31 cellular contexts compared by ENCODE assay signal in genomic region chr1:115980156-115980555, GRCh38.
"Had no signal": no experiment of that assay in that cellular context is flagged by ENCODE, and none has a peak within 500 bp of the region (broad histone marks: within the 10 kb centered on the region; RNA-seq: fewer than 3 reads in every experiment).

No MANE protein-coding gene starts in this region.

- DNase-seq: activated B cell treated with CpG ODN at 0.5 μM for 24 hours; activated CD4-positive, alpha-beta memory T cell treated with anti-CD3 and anti-CD28 coated beads for 36 hours; activated CD4-positive, alpha-beta T cell treated with anti-CD3 and anti-CD28 coated beads for 4 hours; activated CD4-positive, alpha-beta T cell treated with anti-CD3 and anti-CD28 coated beads, Interleukin-2, amount 50 U/mL, for 1 hour; activated CD4-positive, CD25-positive, alpha-beta regulatory T cell treated with anti-CD3 and anti-CD28 coated beads, Interleukin-2, amount 50 U/mL, for 72 hours; activated CD8-positive, alpha-beta memory T cell treated with anti-CD3 and anti-CD28 coated beads, Interleukin-2, amount 50 U/mL, for 4 hours; activated gamma-delta T cell treated with Interleukin-2 at 50 U/mL for 16 hours; activated naive CD4-positive, alpha-beta T cell treated with anti-CD3 and anti-CD28 coated beads, Interleukin-2, amount 10 ng/mL, durations not matched to agents 7 days and 5 days; activated naive CD8-positive, alpha-beta T cell treated with anti-CD3 and anti-CD28 coated beads, Interleukin-2, amount 50 U/mL, for 24 hours; activated T-cell treated with anti-CD3 and anti-CD28 coated beads for 4 hours; activated T-cell treated with anti-CD3 and anti-CD28 coated beads, Interleukin-2, amount 50 U/mL, for 4 hours; anterior cingulate cortex; caudate nucleus; Kasumi-1; KG1; MG63; NCI-H1092; NCI-H1436 treated with DMSO at 0.1 percent for 48 hours; NCI-H1694 treated with DMSO at 0.1 percent for 48 hours; NCI-H2029; NCI-H345; NCI-H524 treated with DMSO at 0.1 percent for 48 hours; NCI-H748 treated with DMSO at 0.1 percent for 48 hours; PC-9; SW 1271; T-helper 1 cell; T-helper 2 cell; T-helper 9 cell had no signal

- H3K27me3 ChIP-seq: MG63 had no signal

- H2AFZ ChIP-seq: PC-9 had no signal

- ATAC-seq: activated naive CD8-positive, alpha-beta T cell treated with anti-CD3 and anti-CD28 coated beads, Interleukin-2, amount 50 U/mL, for 24 hours; activated T-cell treated with anti-CD3 and anti-CD28 coated beads, Interleukin-2, amount 50 U/mL, for 4 hours; Right ventricle myocardium inferior had no signal

- H3K27ac ChIP-seq: PC-9, RWPE1, VCaP had no signal

- H3K36me3 ChIP-seq: MG63 had no signal

- H3K9me3 ChIP-seq: MG63 had no signal

- H3K4me3 ChIP-seq: MG63, PC-9 had no signal

- H3K4me2 ChIP-seq: PC-9 had no signal
